8 cellular contexts compared by ENCODE assay signal in genomic region chrX:130084651-130085237, GRCh38.
DNase-seq lines count a peak whose midpoint lies in the region; ATAC-seq and TF ChIP-seq lines count a peak whose summit lies in the region.

No MANE protein-coding gene starts in this region.

- peaks cover 9% of the 10 kb centered on the region for H3K4me1 ChIP-seq in HAP-1

- no peaks in the 10 kb centered on the region for H3K27me3 ChIP-seq in HAP-1 (ENCODE audit: low read depth)

- TF ChIP-seq CTCF in GM10248 (IDR thresholded peaks at IDR 0.05; ENCODE audit: control extremely low read depth, extremely low read depth, low read depth, missing control alignments) = no peak

- H3K4me3 Mint-ChIP-seq in dendritic cell treated with granulocyte-macrophage colony-stimulating factor and Interleukin-4, amounts not matched to agents 40 ng/mL and 50 ng/mL, for 4 days = peak overlapping the region; percentile 10

- no peaks in the 10 kb centered on the region for H3K9me3 ChIP-seq in HAP-1

- POLR2A ChIA-PET in GM10248 (lab: Yijun Ruan, JAX) = interaction anchor here (1.3 kb wide), 1 partner anchor 25 kb away, joined by 4 read pairs; no protein-coding TSS in a partner anchor

- intact Hi-C loops in dendritic cell treated with granulocyte-macrophage colony-stimulating factor and Interleukin-4, amounts not matched to agents 40 ng/mL and 50 ng/mL, for 4 days (cut with micrococcal nuclease) = no loop called here

- ATAC-seq in GM19463 (IDR thresholded peaks at IDR 0.05; ENCODE audit: unreplicated experiment) (peak; percentile 30), HG03565 (IDR thresholded peaks at IDR 0.05; ENCODE audit: unreplicated experiment) (peak; percentile 26)

- DNase-seq in GM10248 (ENCODE audit: extremely low spot score) (peak; percentile 73), NCI-H345 (lab: John Stamatoyannopoulos, UW) (no peak), iPS-NIHi7 (ENCODE audit: extremely low spot score) (no peak), OCI-M2 (lab: John Stamatoyannopoulos, UW; ENCODE audit: unreplicated experiment) (no peak), HAP-1 (ENCODE audit: low spot score in 2 of 2) (no peak)

- H3K36me3 Mint-ChIP-seq in dendritic cell treated with granulocyte-macrophage colony-stimulating factor and Interleukin-4, amounts not matched to agents 40 ng/mL and 50 ng/mL, for 4 days (ENCODE audit: low read depth) = peaks cover 42% of the 10 kb centered on the region

- no peak overlapping the region for H3K4me3 ChIP-seq in HAP-1

- CTCF ChIA-PET in GM10248 (lab: Yijun Ruan, JAX) = interaction anchor here (1.0 to 1.5 kb wide), 6 partner anchors 19 to 107 kb away, joined by 3 to 5 read pairs (median 3); no protein-coding TSS in a partner anchor

- in situ Hi-C loops in HAP-1 (cut with MboI; ENCODE audit: low sequenced_read_pairs) = no loop called here

- peaks cover 3% of the 10 kb centered on the region; the same call in 1 of the 2 replicates for H3K36me3 ChIP-seq in HAP-1 (replicated peaks)

- H3K4me1 Mint-ChIP-seq in dendritic cell treated with granulocyte-macrophage colony-stimulating factor and Interleukin-4, amounts not matched to agents 40 ng/mL and 50 ng/mL, for 4 days (ENCODE audit: low read depth) = peaks cover 86% of the 10 kb centered on the region

- no peaks in the 10 kb centered on the region for H3K27me3 Mint-ChIP-seq in dendritic cell treated with granulocyte-macrophage colony-stimulating factor and Interleukin-4, amounts not matched to agents 40 ng/mL and 50 ng/mL, for 4 days

- no peaks in the 10 kb centered on the region for H3K9me3 Mint-ChIP-seq in dendritic cell treated with granulocyte-macrophage colony-stimulating factor and Interleukin-4, amounts not matched to agents 40 ng/mL and 50 ng/mL, for 4 days

- H3K27ac Mint-ChIP-seq in dendritic cell treated with granulocyte-macrophage colony-stimulating factor and Interleukin-4, amounts not matched to agents 40 ng/mL and 50 ng/mL, for 4 days = peak overlapping the region; percentile 89
